2 cellular contexts compared by ENCODE assay signal in genomic region chr6:107962723-107963122, GRCh38.
A peak's percentile ranks its signal among the peaks of the same experiment; 100 is the strongest.
TF ChIP-seq lines count a peak whose summit lies in the region.

No MANE protein-coding gene starts in this region.

TF ChIP-seq in HEK293, 187 proteins besides CTCF, POLR2A, EP300 and RAD21:
- TF ChIP-seq ZNF354C (tag by site-specific recombination; IDR thresholded peaks at IDR 0.05; ENCODE audit: borderline replicate concordance, low read depth) (no peak), PRDM6 (tag by site-specific recombination; IDR thresholded peaks at IDR 0.05) (0 out of 2 replicates have a peak, but pooled peaks have one; percentile 11)

TF ChIP-seq in K562, 482 proteins besides CTCF, POLR2A, EP300 and RAD21:
- TF ChIP-seq ETS1 (conservative IDR thresholded peaks at IDR 0.05; ENCODE audit: control insufficient read depth, low read depth, low read length) (no peak), SIN3B (IDR thresholded peaks at IDR 0.05; ENCODE audit: low read depth) (no peak), COPS2 (conservative IDR thresholded peaks at IDR 0.05) (no peak), ZNF507 (tag; conservative IDR thresholded peaks at IDR 0.05) (no peak), RFX7 (CRISPR knock-in tag; IDR thresholded peaks at IDR 0.05) (no peak), SMAD2 (IDR thresholded peaks at IDR 0.05; ENCODE audit: low read depth, low read length) (no peak), CBX1 (IDR thresholded peaks at IDR 0.05; ENCODE audit: low read depth) (no peak), GTF2B (IDR thresholded peaks at IDR 0.05; ENCODE audit: extremely low read depth, insufficient read length) (no peak), KHSRP (IDR thresholded peaks at IDR 0.05) (no peak), CBX5 (IDR thresholded peaks at IDR 0.05; ENCODE audit: borderline replicate concordance, low read depth) (no peak), CTCFL (IDR thresholded peaks at IDR 0.05; ENCODE audit: borderline replicate concordance, insufficient read depth, low read depth, low read length, poor library complexity, severe bottlenecking) (no peak), RBM22 (IDR thresholded peaks at IDR 0.05; ENCODE audit: low read depth, low read length, poor library complexity, severe bottlenecking) (no peak), RBM34 (IDR thresholded peaks at IDR 0.05; ENCODE audit: borderline replicate concordance, insufficient read depth, low read length) (no peak), ZNF197 (CRISPR knock-in tag; IDR thresholded peaks at IDR 0.05; ENCODE audit: low read depth) (no peak), HNRNPL (IDR thresholded peaks at IDR 0.05; ENCODE audit: low read depth, low read length) (no peak), ADNP (tag; IDR thresholded peaks at IDR 0.05) (no peak), RBM39 (optimal IDR thresholded peaks at IDR 0.05; ENCODE audit: low read depth, low read length) (no peak), ZBTB33 (CRISPR knock-in tag; IDR thresholded peaks at IDR 0.05) (no peak)
- TF ChIP-seq, protein P1, sequence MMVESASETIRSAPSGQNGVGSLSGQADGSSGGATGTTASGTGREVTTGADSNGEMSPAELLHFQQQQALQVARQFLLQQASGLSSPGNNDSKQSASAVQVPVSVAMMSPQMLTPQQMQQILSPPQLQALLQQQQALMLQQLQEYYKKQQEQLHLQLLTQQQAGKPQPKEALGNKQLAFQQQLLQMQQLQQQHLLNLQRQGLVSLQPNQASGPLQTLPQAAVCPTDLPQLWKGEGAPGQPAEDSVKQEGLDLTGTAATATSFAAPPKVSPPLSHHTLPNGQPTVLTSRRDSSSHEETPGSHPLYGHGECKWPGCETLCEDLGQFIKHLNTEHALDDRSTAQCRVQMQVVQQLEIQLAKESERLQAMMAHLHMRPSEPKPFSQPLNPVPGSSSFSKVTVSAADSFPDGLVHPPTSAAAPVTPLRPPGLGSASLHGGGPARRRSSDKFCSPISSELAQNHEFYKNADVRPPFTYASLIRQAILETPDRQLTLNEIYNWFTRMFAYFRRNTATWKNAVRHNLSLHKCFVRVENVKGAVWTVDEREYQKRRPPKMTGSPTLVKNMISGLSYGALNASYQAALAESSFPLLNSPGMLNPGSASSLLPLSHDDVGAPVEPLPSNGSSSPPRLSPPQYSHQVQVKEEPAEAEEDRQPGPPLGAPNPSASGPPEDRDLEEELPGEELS (CRISPR knock-in tag; IDR thresholded peaks at IDR 0.05; ENCODE audit: borderline replicate concordance): no peak
